In the genomic region with DNA sequence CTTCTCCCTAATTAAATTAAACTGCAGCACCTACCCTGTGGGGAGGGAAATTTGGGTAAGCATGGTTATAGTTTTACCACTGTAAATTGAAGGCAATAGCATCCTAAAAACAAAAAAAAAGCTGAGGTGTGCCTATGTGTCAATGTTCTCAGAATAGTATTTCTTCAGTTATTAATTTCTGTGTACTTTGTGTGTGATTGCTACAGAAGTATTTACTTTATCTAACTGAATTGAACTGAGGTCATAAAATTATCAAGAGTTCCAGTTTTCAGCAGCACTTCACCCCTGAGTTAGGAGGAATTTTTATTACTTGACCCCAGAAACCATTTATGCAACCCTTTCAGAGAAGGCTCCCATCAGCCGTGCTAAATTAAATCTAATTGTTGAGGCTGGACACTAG, we compare ENCODE assay signal across 23 cellular contexts.
"Had no signal": no experiment of that assay in that cellular context is flagged by ENCODE, and none has a peak within 500 bp of the region (broad histone marks: within the 10 kb centered on the region; RNA-seq: fewer than 3 reads in every experiment).

No MANE protein-coding gene starts in this region.

- H3K9me3 ChIP-seq: MG63, SJCRH30 had no signal

- H3K27ac ChIP-seq: RWPE1, SJCRH30 had no signal

- H3K4me1 ChIP-seq: SJCRH30 had no signal

- H3K36me3 ChIP-seq: MG63, SJCRH30 had no signal

- H3K27me3 ChIP-seq: MG63, SJCRH30 had no signal

- H3K4me3 ChIP-seq: MG63, SJCRH30 had no signal

- ATAC-seq: HepG2, Panc1, PC-3, SK-N-SH treated with all-trans-retinoic acid at 6 μM for 48 hours had no signal

- DNase-seq: IMR-90, Karpas-422, KG1, MG63, NCI-H1092, NCI-H1105 treated with DMSO at 0.1 percent for 48 hours, NCI-H1417 treated with DMSO at 0.1 percent for 48 hours, NCI-H146, NCI-H1694 treated with DMSO at 0.1 percent for 48 hours, NCI-H1930, NCI-H2081, NCI-H2107, NCI-H2227 treated with DMSO at 0.1 percent for 48 hours, NCI-H524, NCI-H526 treated with DMSO at 0.1 percent for 48 hours, NCI-H748 treated with DMSO at 0.1 percent for 48 hours, PC-3, SHP77 treated with DMSO at 0.1 percent for 48 hours, SJCRH30 had no signal
